ENCODE assay signal across 1 cellular context in genomic region chr3:179046497-179047353, GRCh38.
TF ChIP-seq lines count a peak whose summit lies in the region.

No MANE protein-coding gene starts in this region.

TF ChIP-seq in K562, 482 proteins besides CTCF, POLR2A, EP300 and RAD21 (continued from another document):
- TF ChIP-seq CTCFL (IDR thresholded peaks at IDR 0.05; ENCODE audit: borderline replicate concordance, insufficient read depth, low read depth, low read length, poor library complexity, severe bottlenecking) (peak; percentile 68), HOMEZ (CRISPR knock-in tag; IDR thresholded peaks at IDR 0.05) (no peak), HMBOX1 (IDR thresholded peaks at IDR 0.05) (0 out of 2 replicates have a peak, but pooled peaks have one; percentile 2), ZNF76 (CRISPR knock-in tag; IDR thresholded peaks at IDR 0.05; ENCODE audit: borderline replicate concordance) (no peak), TSC22D4 (tag; IDR thresholded peaks at IDR 0.05) (no peak), KDM5B (IDR thresholded peaks at IDR 0.05; ENCODE audit: insufficient replicate concordance, low read depth, low read length) (no peak), ZBTB8A (IDR thresholded peaks at IDR 0.05; ENCODE audit: partially characterized antibody) (no peak), SP1 (CRISPR knock-in tag; IDR thresholded peaks at IDR 0.05) (no peak), CXXC5 (CRISPR knock-in tag; IDR thresholded peaks at IDR 0.05) (no peak), CREM (IDR thresholded peaks at IDR 0.05; ENCODE audit: low read depth) (no peak), ELF1 (tag; IDR thresholded peaks at IDR 0.05) (no peak), XRCC4 (IDR thresholded peaks at IDR 0.05; ENCODE audit: extremely low read depth, insufficient read depth, insufficient read length) (no peak)
